1 cellular context compared by ENCODE assay signal in the genomic region with DNA sequence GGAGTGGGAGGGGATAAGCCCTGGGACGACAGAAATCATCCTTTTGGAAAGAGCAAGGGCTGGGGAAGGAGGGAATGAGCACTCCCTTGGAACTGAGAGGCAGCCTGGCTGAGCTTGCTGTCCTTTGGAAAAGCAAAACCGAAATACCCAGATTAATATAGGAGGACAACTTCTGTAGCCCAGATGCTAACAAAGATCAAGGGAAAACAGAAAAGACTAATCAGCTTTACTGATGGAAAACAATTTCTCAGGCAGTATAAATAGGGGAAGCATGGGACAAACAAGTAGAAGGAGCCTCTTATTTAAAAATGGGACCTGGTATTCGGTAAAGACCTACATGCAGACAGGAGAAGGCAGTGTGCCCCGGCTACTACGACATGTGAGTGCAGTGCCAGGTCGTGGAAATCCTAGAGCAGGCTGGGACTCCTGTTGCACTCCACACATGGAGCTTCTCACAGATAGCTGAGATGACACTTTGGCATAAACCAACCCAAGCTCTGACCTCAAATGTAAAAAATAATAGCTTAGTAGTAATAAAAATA.
TF ChIP-seq lines count a peak whose summit lies in the region.

No MANE protein-coding gene starts in this region.

TF ChIP-seq in GM12878, 131 proteins besides CTCF, POLR2A, EP300 and RAD21:
- no peak for TF ChIP-seq ZBTB40 (IDR thresholded peaks at IDR 0.05; ENCODE audit: borderline replicate concordance)
TF ChIP-seq in GM12878: peak in this region for 0.
